21 cellular contexts compared by ENCODE assay signal in genomic region chr2:57465067-57465466, GRCh38.
"Had no signal": no experiment of that assay in that cellular context is flagged by ENCODE, and none has a peak within 500 bp of the region (broad histone marks: within the 10 kb centered on the region; RNA-seq: fewer than 3 reads in every experiment).

No MANE protein-coding gene starts in this region.

- H3K36me3 ChIP-seq: esophagus muscularis mucosa, gastrocnemius medialis, heart right ventricle, neutrophil, right lobe of liver, spleen, stomach had no signal

- H3K27ac ChIP-seq: epithelial cell of prostate, esophagus muscularis mucosa, gastrocnemius medialis, heart right ventricle, neutrophil, psoas muscle, right lobe of liver, spleen, stomach had no signal

- DNase-seq: effector memory CD8-positive, alpha-beta T cell; gastrocnemius medialis; heart right ventricle; hypothalamus; kidney glomerular epithelial cell; naive thymus-derived CD4-positive, alpha-beta T cell; nephron progenitor cell; psoas muscle; retina; right lobe of liver; stimulated activated CD4-positive, alpha-beta T cell treated with anti-CD3 and anti-CD28 coated beads, Interleukin-15, amount 100 ng/mL, for 24 hours; stimulated activated CD4-positive, alpha-beta T cell treated with anti-CD3 and anti-CD28 coated beads, Interleukin-1b, Interleukin-23, amount 100 ng/mL, for 48 hours; stimulated activated CD4-positive, alpha-beta T cell treated with anti-CD3 and anti-CD28 coated beads, Interleukin-4, amount 100 ng/mL, for 24 hours; stomach; trophoblast cell had no signal

- H3K9me3 ChIP-seq: esophagus muscularis mucosa, gastrocnemius medialis, heart right ventricle, neutrophil, psoas muscle, right lobe of liver, stomach had no signal

- H3K4me1 ChIP-seq: esophagus muscularis mucosa, gastrocnemius medialis, heart right ventricle, psoas muscle, right lobe of liver, spleen, stomach had no signal

- FAIRE-seq: islet of Langerhans had no signal

- ATAC-seq: effector memory CD8-positive, alpha-beta T cell; gastrocnemius medialis; heart right ventricle; naive thymus-derived CD4-positive, alpha-beta T cell; psoas muscle; right lobe of liver; stimulated activated memory B cell treated with anti-CD40 and anti-IgM and Interleukin-4, amounts not matched to agents 10 μg/mL and 1 μg/mL and 100 μg/mL, for 72 hours had no signal

- H3K27me3 ChIP-seq: esophagus muscularis mucosa, gastrocnemius medialis, heart right ventricle, neutrophil, right lobe of liver, spleen, stomach had no signal

- H3K4me3 ChIP-seq: esophagus muscularis mucosa, gastrocnemius medialis, heart right ventricle, psoas muscle, right lobe of liver, spleen, stomach had no signal
